In the genomic region with DNA sequence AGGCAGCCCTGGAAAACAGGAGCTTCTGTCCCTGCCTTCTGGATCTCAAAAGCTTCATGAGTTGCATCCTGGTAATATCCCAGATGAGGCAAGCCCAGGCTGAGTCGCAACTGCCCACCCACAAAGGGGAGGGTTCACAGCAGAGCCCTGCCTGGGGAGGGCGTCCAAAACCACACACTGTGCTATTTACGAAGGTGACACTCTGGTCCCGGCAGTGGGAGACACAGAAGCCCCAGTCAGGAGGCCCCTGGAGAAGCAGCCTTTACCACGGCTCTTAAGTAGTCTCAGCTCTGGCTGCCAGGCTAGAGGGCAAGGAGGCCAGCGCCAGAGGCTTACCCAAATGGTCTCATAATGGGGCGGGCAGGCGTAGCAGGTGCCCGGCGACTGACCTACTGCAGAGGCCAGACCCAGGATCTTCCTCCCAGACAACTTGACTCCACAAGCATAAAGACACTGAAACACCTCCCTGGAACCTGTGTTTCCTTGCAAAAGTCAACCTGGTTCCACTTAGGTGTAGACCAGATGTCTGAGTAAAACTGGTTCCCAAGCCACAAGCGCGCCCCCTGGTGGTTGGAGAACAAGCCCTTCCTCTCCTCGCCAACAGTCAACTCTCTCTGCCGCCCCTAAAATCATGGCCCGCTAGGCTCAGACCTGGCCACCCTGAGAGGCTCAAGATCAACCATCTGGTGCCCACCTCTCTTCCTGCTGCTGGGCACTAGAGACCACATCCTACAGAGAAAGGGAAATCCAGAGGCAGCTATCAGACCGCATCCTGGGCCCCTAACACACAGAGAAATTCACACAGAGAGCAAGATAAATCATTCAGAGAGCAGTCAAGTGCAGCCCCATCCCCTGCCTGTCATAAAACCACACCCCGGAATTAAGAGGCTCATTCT, we compare ENCODE assay signal across 1 cellular context.
A peak's percentile ranks its signal among the peaks of the same experiment; 100 is the strongest.
TF ChIP-seq lines count a peak whose summit lies in the region.

No MANE protein-coding gene starts in this region.

TF ChIP-seq in HepG2, 621 proteins besides CTCF, POLR2A, EP300 and RAD21 (continued from another document and continues in another):
- TF ChIP-seq, protein P1, sequence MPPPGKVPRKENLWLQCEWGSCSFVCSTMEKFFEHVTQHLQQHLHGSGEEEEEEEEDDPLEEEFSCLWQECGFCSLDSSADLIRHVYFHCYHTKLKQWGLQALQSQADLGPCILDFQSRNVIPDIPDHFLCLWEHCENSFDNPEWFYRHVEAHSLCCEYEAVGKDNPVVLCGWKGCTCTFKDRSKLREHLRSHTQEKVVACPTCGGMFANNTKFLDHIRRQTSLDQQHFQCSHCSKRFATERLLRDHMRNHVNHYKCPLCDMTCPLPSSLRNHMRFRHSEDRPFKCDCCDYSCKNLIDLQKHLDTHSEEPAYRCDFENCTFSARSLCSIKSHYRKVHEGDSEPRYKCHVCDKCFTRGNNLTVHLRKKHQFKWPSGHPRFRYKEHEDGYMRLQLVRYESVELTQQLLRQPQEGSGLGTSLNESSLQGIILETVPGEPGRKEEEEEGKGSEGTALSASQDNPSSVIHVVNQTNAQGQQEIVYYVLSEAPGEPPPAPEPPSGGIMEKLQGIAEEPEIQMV (CRISPR knock-in tag; IDR thresholded peaks at IDR 0.05; ENCODE audit: low read depth), result 0 out of 2 replicates have a peak, but pooled peaks have one; percentile 21
- TF ChIP-seq NFKB2 (CRISPR knock-in tag; IDR thresholded peaks at IDR 0.05; ENCODE audit: borderline replicate concordance) (peak; percentile 26; the same call in 1 of the 2 replicates), ELF3 (CRISPR knock-in tag; IDR thresholded peaks at IDR 0.05) (peak; percentile 47; the same call in 1 of the 2 replicates), REXO4 (CRISPR knock-in tag; IDR thresholded peaks at IDR 0.05; ENCODE audit: borderline replicate concordance) (no peak), ZBTB7B (CRISPR knock-in tag; IDR thresholded peaks at IDR 0.05) (0 out of 2 replicates have a peak, but pooled peaks have one; percentile 58), ZNF879 (CRISPR knock-in tag; IDR thresholded peaks at IDR 0.05) (0 out of 2 replicates have a peak, but pooled peaks have one; percentile 70), HDAC1 (CRISPR knock-in tag; IDR thresholded peaks at IDR 0.05) (no peak), TBP (CRISPR knock-in tag; IDR thresholded peaks at IDR 0.05) (no peak), ZC3H13 (CRISPR knock-in tag; IDR thresholded peaks at IDR 0.05) (no peak), GABPB1 (CRISPR knock-in tag; IDR thresholded peaks at IDR 0.05) (peak; percentile 45), MED8 (CRISPR knock-in tag; IDR thresholded peaks at IDR 0.05; ENCODE audit: insufficient replicate concordance) (no peak), KDM1A (CRISPR knock-in tag; IDR thresholded peaks at IDR 0.05) (no peak), JUN (CRISPR knock-in tag; IDR thresholded peaks at IDR 0.05) (no peak), GZF1 (CRISPR knock-in tag; IDR thresholded peaks at IDR 0.05) (no peak), ZNF766 (CRISPR knock-in tag; IDR thresholded peaks at IDR 0.05; ENCODE audit: borderline replicate concordance) (no peak), ZBTB21 (CRISPR knock-in tag; IDR thresholded peaks at IDR 0.05) (no peak), ZNF101 (CRISPR knock-in tag; IDR thresholded peaks at IDR 0.05; ENCODE audit: borderline replicate concordance, low read depth) (no peak)
- TF ChIP-seq, protein P2, sequence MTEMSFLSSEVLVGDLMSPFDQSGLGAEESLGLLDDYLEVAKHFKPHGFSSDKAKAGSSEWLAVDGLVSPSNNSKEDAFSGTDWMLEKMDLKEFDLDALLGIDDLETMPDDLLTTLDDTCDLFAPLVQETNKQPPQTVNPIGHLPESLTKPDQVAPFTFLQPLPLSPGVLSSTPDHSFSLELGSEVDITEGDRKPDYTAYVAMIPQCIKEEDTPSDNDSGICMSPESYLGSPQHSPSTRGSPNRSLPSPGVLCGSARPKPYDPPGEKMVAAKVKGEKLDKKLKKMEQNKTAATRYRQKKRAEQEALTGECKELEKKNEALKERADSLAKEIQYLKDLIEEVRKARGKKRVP (CRISPR knock-in tag; IDR thresholded peaks at IDR 0.05), result no peak
- TF ChIP-seq, protein P3, sequence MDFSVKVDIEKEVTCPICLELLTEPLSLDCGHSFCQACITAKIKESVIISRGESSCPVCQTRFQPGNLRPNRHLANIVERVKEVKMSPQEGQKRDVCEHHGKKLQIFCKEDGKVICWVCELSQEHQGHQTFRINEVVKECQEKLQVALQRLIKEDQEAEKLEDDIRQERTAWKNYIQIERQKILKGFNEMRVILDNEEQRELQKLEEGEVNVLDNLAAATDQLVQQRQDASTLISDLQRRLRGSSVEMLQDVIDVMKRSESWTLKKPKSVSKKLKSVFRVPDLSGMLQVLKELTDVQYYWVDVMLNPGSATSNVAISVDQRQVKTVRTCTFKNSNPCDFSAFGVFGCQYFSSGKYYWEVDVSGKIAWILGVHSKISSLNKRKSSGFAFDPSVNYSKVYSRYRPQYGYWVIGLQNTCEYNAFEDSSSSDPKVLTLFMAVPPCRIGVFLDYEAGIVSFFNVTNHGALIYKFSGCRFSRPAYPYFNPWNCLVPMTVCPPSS (IDR thresholded peaks at IDR 0.05), result no peak
- TF ChIP-seq, protein P4, sequence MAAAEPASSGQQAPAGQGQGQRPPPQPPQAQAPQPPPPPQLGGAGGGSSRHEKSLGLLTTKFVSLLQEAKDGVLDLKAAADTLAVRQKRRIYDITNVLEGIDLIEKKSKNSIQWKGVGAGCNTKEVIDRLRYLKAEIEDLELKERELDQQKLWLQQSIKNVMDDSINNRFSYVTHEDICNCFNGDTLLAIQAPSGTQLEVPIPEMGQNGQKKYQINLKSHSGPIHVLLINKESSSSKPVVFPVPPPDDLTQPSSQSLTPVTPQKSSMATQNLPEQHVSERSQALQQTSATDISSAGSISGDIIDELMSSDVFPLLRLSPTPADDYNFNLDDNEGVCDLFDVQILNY (CRISPR knock-in tag; conservative IDR thresholded peaks at IDR 0.05), result no peak
- TF ChIP-seq, protein P5, sequence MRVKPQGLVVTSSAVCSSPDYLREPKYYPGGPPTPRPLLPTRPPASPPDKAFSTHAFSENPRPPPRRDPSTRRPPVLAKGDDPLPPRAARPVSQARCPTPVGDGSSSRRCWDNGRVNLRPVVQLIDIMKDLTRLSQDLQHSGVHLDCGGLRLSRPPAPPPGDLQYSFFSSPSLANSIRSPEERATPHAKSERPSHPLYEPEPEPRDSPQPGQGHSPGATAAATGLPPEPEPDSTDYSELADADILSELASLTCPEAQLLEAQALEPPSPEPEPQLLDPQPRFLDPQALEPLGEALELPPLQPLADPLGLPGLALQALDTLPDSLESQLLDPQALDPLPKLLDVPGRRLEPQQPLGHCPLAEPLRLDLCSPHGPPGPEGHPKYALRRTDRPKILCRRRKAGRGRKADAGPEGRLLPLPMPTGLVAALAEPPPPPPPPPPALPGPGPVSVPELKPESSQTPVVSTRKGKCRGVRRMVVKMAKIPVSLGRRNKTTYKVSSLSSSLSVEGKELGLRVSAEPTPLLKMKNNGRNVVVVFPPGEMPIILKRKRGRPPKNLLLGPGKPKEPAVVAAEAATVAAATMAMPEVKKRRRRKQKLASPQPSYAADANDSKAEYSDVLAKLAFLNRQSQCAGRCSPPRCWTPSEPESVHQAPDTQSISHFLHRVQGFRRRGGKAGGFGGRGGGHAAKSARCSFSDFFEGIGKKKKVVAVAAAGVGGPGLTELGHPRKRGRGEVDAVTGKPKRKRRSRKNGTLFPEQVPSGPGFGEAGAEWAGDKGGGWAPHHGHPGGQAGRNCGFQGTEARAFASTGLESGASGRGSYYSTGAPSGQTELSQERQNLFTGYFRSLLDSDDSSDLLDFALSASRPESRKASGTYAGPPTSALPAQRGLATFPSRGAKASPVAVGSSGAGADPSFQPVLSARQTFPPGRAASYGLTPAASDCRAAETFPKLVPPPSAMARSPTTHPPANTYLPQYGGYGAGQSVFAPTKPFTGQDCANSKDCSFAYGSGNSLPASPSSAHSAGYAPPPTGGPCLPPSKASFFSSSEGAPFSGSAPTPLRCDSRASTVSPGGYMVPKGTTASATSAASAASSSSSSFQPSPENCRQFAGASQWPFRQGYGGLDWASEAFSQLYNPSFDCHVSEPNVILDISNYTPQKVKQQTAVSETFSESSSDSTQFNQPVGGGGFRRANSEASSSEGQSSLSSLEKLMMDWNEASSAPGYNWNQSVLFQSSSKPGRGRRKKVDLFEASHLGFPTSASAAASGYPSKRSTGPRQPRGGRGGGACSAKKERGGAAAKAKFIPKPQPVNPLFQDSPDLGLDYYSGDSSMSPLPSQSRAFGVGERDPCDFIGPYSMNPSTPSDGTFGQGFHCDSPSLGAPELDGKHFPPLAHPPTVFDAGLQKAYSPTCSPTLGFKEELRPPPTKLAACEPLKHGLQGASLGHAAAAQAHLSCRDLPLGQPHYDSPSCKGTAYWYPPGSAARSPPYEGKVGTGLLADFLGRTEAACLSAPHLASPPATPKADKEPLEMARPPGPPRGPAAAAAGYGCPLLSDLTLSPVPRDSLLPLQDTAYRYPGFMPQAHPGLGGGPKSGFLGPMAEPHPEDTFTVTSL (CRISPR knock-in tag; IDR thresholded peaks at IDR 0.05; ENCODE audit: borderline replicate concordance), result no peak
- TF ChIP-seq, protein P6, sequence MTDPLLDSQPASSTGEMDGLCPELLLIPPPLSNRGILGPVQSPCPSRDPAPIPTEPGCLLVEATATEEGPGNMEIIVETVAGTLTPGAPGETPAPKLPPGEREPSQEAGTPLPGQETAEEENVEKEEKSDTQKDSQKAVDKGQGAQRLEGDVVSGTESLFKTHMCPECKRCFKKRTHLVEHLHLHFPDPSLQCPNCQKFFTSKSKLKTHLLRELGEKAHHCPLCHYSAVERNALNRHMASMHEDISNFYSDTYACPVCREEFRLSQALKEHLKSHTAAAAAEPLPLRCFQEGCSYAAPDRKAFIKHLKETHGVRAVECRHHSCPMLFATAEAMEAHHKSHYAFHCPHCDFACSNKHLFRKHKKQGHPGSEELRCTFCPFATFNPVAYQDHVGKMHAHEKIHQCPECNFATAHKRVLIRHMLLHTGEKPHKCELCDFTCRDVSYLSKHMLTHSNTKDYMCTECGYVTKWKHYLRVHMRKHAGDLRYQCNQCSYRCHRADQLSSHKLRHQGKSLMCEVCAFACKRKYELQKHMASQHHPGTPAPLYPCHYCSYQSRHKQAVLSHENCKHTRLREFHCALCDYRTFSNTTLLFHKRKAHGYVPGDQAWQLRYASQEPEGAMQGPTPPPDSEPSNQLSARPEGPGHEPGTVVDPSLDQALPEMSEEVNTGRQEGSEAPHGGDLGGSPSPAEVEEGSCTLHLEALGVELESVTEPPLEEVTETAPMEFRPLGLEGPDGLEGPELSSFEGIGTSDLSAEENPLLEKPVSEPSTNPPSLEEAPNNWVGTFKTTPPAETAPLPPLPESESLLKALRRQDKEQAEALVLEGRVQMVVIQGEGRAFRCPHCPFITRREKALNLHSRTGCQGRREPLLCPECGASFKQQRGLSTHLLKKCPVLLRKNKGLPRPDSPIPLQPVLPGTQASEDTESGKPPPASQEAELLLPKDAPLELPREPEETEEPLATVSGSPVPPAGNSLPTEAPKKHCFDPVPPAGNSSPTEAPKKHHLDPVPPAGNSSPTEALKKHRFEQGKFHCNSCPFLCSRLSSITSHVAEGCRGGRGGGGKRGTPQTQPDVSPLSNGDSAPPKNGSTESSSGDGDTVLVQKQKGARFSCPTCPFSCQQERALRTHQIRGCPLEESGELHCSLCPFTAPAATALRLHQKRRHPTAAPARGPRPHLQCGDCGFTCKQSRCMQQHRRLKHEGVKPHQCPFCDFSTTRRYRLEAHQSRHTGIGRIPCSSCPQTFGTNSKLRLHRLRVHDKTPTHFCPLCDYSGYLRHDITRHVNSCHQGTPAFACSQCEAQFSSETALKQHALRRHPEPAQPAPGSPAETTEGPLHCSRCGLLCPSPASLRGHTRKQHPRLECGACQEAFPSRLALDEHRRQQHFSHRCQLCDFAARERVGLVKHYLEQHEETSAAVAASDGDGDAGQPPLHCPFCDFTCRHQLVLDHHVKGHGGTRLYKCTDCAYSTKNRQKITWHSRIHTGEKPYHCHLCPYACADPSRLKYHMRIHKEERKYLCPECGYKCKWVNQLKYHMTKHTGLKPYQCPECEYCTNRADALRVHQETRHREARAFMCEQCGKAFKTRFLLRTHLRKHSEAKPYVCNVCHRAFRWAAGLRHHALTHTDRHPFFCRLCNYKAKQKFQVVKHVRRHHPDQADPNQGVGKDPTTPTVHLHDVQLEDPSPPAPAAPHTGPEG (CRISPR knock-in tag; IDR thresholded peaks at IDR 0.05), result no peak
- TF ChIP-seq, protein P7, sequence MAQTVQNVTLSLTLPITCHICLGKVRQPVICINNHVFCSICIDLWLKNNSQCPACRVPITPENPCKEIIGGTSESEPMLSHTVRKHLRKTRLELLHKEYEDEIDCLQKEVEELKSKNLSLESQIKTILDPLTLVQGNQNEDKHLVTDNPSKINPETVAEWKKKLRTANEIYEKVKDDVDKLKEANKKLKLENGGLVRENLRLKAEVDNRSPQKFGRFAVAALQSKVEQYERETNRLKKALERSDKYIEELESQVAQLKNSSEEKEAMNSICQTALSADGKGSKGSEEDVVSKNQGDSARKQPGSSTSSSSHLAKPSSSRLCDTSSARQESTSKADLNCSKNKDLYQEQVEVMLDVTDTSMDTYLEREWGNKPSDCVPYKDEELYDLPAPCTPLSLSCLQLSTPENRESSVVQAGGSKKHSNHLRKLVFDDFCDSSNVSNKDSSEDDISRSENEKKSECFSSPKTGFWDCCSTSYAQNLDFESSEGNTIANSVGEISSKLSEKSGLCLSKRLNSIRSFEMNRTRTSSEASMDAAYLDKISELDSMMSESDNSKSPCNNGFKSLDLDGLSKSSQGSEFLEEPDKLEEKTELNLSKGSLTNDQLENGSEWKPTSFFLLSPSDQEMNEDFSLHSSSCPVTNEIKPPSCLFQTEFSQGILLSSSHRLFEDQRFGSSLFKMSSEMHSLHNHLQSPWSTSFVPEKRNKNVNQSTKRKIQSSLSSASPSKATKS (CRISPR knock-in tag; IDR thresholded peaks at IDR 0.05), result 0 out of 2 replicates have a peak, but pooled peaks have one; percentile 76
- TF ChIP-seq, protein P8, sequence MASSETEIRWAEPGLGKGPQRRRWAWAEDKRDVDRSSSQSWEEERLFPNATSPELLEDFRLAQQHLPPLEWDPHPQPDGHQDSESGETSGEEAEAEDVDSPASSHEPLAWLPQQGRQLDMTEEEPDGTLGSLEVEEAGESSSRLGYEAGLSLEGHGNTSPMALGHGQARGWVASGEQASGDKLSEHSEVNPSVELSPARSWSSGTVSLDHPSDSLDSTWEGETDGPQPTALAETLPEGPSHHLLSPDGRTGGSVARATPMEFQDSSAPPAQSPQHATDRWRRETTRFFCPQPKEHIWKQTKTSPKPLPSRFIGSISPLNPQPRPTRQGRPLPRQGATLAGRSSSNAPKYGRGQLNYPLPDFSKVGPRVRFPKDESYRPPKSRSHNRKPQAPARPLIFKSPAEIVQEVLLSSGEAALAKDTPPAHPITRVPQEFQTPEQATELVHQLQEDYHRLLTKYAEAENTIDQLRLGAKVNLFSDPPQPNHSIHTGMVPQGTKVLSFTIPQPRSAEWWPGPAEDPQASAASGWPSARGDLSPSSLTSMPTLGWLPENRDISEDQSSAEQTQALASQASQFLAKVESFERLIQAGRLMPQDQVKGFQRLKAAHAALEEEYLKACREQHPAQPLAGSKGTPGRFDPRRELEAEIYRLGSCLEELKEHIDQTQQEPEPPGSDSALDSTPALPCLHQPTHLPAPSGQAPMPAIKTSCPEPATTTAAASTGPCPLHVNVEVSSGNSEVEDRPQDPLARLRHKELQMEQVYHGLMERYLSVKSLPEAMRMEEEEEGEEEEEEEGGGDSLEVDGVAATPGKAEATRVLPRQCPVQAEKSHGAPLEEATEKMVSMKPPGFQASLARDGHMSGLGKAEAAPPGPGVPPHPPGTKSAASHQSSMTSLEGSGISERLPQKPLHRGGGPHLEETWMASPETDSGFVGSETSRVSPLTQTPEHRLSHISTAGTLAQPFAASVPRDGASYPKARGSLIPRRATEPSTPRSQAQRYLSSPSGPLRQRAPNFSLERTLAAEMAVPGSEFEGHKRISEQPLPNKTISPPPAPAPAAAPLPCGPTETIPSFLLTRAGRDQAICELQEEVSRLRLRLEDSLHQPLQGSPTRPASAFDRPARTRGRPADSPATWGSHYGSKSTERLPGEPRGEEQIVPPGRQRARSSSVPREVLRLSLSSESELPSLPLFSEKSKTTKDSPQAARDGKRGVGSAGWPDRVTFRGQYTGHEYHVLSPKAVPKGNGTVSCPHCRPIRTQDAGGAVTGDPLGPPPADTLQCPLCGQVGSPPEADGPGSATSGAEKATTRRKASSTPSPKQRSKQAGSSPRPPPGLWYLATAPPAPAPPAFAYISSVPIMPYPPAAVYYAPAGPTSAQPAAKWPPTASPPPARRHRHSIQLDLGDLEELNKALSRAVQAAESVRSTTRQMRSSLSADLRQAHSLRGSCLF (CRISPR knock-in tag; IDR thresholded peaks at IDR 0.05; ENCODE audit: borderline replicate concordance), result 0 out of 2 replicates have a peak, but pooled peaks have one; percentile 26
